In genomic region chr9:91119147-91119546, GRCh38 we compare ENCODE assay signal across 11 cellular contexts.
DNase-seq lines count a peak whose midpoint lies in the region; FAIRE-seq and TF ChIP-seq lines count a peak whose summit lies in the region.
"Had no signal": no experiment of that assay in that cellular context is flagged by ENCODE, and none has a peak within 500 bp of the region (broad histone marks: within the 10 kb centered on the region; RNA-seq: fewer than 3 reads in every experiment).

No MANE protein-coding gene starts in this region.

- H3K36me3 ChIP-seq in Caco-2 (ENCODE audit: control insufficient read depth, insufficient read depth, low read length) = no peaks in the 10 kb centered on the region

- no peaks in the 10 kb centered on the region for H3K4me1 ChIP-seq in Caco-2

- H3K4me3 ChIP-seq in Caco-2 (ENCODE audit: low read depth, low read length) = no peak overlapping the region

- DNase-seq in NCI-H1048 (lab: John Stamatoyannopoulos, UW) = peak; percentile 56
- peak; percentile 11 for DNase-seq in endothelial cell (ENCODE audit: low spot score)
- peak; percentile 7 for DNase-seq in medulla oblongata (ENCODE audit: extremely low spot score)
- no peak for DNase-seq in Caco-2
- DNase-seq in GM12891 (ENCODE audit: insufficient read length, low spot score) = no peak
- DNase-seq in NCI-H146 (lab: John Stamatoyannopoulos, UW) = no peak
- no peak for DNase-seq in SW 1271 (lab: John Stamatoyannopoulos, UW)
- DNase-seq: activated CD4-positive, alpha-beta T cell treated with anti-CD3 and anti-CD28 coated beads for 4 hours; activated naive CD8-positive, alpha-beta T cell treated with anti-CD3 and anti-CD28 coated beads, Interleukin-2, amount 50 U/mL, for 24 hours; NCI-H526 treated with DMSO at 0.1 percent for 48 hours had no signal

- peak overlapping the region; percentile 39 for H3K27ac Mint-ChIP-seq in endothelial cell (ENCODE audit: unreplicated experiment)
- H3K27ac Mint-ChIP-seq in Caco-2 (ENCODE audit: unreplicated experiment) = no peak overlapping the region
- H3K27ac Mint-ChIP-seq: activated naive CD8-positive, alpha-beta T cell treated with anti-CD3 and anti-CD28 coated beads, Interleukin-2, amount 50 U/mL, for 24 hours had no signal

- peaks cover 17% of the 10 kb centered on the region for H3K4me1 Mint-ChIP-seq in endothelial cell (ENCODE audit: unreplicated experiment)
- H3K4me1 Mint-ChIP-seq in Caco-2 (ENCODE audit: low read depth, unreplicated experiment) = no peaks in the 10 kb centered on the region

- H3K27me3 Mint-ChIP-seq in endothelial cell (ENCODE audit: unreplicated experiment) = no peaks in the 10 kb centered on the region
- no peaks in the 10 kb centered on the region for H3K27me3 Mint-ChIP-seq in Caco-2 (ENCODE audit: insufficient read depth, unreplicated experiment)

- intact Hi-C loops in Caco-2 (cut with micrococcal nuclease; ENCODE audit: unreplicated experiment) = no loop called here

- no peak for TF ChIP-seq CTCF in 22Rv1 (IDR thresholded peaks at IDR 0.05)
- no peak for TF ChIP-seq CTCF in endothelial cell (IDR thresholded peaks at IDR 0.05; ENCODE audit: unreplicated experiment)
- no peak for TF ChIP-seq CTCF in Caco-2 (IDR thresholded peaks at IDR 0.05; ENCODE audit: insufficient read depth in 1 of 2, low read depth in 1 of 2, low read length in 1 of 2, severe bottlenecking in 1 of 2, unreplicated experiment in 1 of 2)

- no peak for FAIRE-seq in GM12891 (lab: Jason Lieb, UNC)

- H3K27ac ChIP-seq in 22Rv1 = peak overlapping the region; percentile 39; the same call in 1 of the 2 replicates

- H3K4me3 Mint-ChIP-seq in endothelial cell (ENCODE audit: unreplicated experiment) (no peak overlapping the region), Caco-2 (ENCODE audit: unreplicated experiment) (no peak overlapping the region)
- H3K4me3 Mint-ChIP-seq: activated naive CD8-positive, alpha-beta T cell treated with anti-CD3 and anti-CD28 coated beads, Interleukin-2, amount 50 U/mL, for 24 hours had no signal

- POLR2A ChIA-PET in Caco-2 (lab: Charles Lee) = no interaction called here

- H3K9me3 ChIP-seq in Caco-2 = no peaks in the 10 kb centered on the region

- no peaks in the 10 kb centered on the region for H3K27me3 ChIP-seq in Caco-2 (replicated peaks; ENCODE audit: control insufficient read depth, insufficient read depth, low read length)

- TF ChIP-seq POLR2A in GM12891 (IDR thresholded peaks at IDR 0.05; ENCODE audit: low read depth, low read length) = no peak

- no TSS peak for BruUV-seq in Caco-2 (replicated peaks; lab: Mats Ljungman, UMichigan)

- H3K9me3 Mint-ChIP-seq in endothelial cell (ENCODE audit: unreplicated experiment) (no peaks in the 10 kb centered on the region), Caco-2 (ENCODE audit: unreplicated experiment) (no peaks in the 10 kb centered on the region)

- CTCF ChIA-PET in Caco-2 (lab: Charles Lee) = no interaction called here

- H3K36me3 Mint-ChIP-seq in endothelial cell (ENCODE audit: low read depth, unreplicated experiment) = no peaks in the 10 kb centered on the region
- no peaks in the 10 kb centered on the region for H3K36me3 Mint-ChIP-seq in Caco-2 (ENCODE audit: insufficient read depth, unreplicated experiment)

TF ChIP-seq in GM12891, 5 proteins besides CTCF, POLR2A, EP300 and RAD21:
- TF ChIP-seq SPI1 (IDR thresholded peaks at IDR 0.05; ENCODE audit: low read depth, low read length) (no peak), PAX5 (IDR thresholded peaks at IDR 0.05; ENCODE audit: insufficient read depth, low read length, severe bottlenecking) (no peak), POU2F2 (IDR thresholded peaks at IDR 0.05; ENCODE audit: low read depth, low read length) (no peak), TAF1 (IDR thresholded peaks at IDR 0.05; ENCODE audit: low read depth, low read length) (no peak), POLR2AphosphoS5 (IDR thresholded peaks at IDR 0.05; ENCODE audit: low read depth, low read length) (no peak)

Comparison
In these comparisons a context has a peak if more than half of its experiments do, and no peak if none do; other contexts are left out.
1. DNase-seq: peak in NCI-H1048 (single experiment), endothelial cell (single experiment) and medulla oblongata (single experiment); none in Caco-2 (0 of 2), GM12891 (single experiment), NCI-H146 (single experiment) and SW 1271 (0 of 2).